Comparison of ENCODE assay signal across 1 cellular context in genomic region chr22:40294696-40295095, GRCh38.
TF ChIP-seq lines count a peak whose summit lies in the region.

No MANE protein-coding gene starts in this region.

TF ChIP-seq in GM23338, 12 proteins besides CTCF, POLR2A, EP300 and RAD21:
- TF ChIP-seq ZNF462 (CRISPR knock-in tag; IDR thresholded peaks at IDR 0.05) (no peak), EZH2 (IDR thresholded peaks at IDR 0.05; ENCODE audit: low read depth, unreplicated experiment) (no peak), POLR2AphosphoS5 (IDR thresholded peaks at IDR 0.05; ENCODE audit: low read depth) (no peak), ZNF114 (CRISPR knock-in tag; IDR thresholded peaks at IDR 0.05) (no peak), ETS1 (IDR thresholded peaks at IDR 0.05) (no peak), STAT1 (IDR thresholded peaks at IDR 0.05; ENCODE audit: unreplicated experiment) (no peak), EZH2phosphoT487 (IDR thresholded peaks at IDR 0.05; ENCODE audit: unreplicated experiment) (no peak), REST (IDR thresholded peaks at IDR 0.05; ENCODE audit: unreplicated experiment) (no peak), JUNB (IDR thresholded peaks at IDR 0.05; ENCODE audit: unreplicated experiment) (no peak), ZNF331 (CRISPR knock-in tag; IDR thresholded peaks at IDR 0.05; ENCODE audit: low read depth) (no peak), NANOG (IDR thresholded peaks at IDR 0.05; ENCODE audit: borderline replicate concordance) (no peak), CREB1 (CRISPR knock-in tag; IDR thresholded peaks at IDR 0.05; ENCODE audit: low read depth) (no peak)
